28 cellular contexts compared by ENCODE assay signal in the genomic region with DNA sequence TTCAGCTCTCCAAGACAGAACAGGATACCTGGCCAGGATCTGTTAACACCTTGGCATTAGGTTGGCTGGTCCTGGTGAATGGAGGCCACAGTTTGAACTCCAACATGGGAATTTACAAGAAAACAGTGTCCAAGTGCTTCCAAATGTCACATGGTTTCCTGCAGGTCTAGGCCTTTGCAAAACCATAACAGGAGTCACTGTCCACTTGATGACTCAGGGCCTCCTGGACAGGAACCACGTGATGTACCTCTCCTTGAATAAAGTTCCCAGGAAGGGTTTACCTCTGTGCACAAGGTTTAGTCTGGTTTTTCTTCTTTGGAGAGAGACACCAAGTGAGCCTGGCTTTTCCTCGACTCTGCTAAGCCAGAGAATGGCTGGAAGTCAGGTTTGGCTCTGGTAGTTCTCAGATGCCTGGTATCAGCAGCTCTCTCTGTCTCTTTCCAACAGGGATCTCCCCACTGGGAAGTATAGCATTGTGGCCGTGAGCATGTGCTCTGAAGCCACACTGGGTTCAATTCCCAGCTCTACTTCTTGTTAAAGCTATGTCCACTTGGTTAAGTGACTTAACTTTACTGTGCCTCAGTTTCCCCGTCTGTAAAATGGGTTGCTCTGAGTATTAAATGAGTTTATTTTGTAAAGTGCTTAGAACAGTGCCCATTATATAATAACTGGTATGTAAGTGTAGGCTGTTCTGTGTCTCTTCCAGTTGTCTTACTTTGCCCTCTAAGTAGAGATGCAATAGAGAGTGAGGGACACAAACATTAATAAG. TPM values are rescaled to one million over a fixed set of nuclear protein-coding genes. Genes with fewer than 3 reads are reported as not detected.
DNase-seq lines count a peak whose midpoint lies in the region; ATAC-seq and TF ChIP-seq lines count a peak whose summit lies in the region.
"Had no signal": no experiment of that assay in that cellular context is flagged by ENCODE, and none has a peak within 500 bp of the region (broad histone marks: within the 10 kb centered on the region; RNA-seq: fewer than 3 reads in every experiment).

No MANE protein-coding gene starts in this region.

- in situ Hi-C loops in IMR-90 (cut with MboI; ENCODE audit: low sequenced_read_pairs) (loop anchor here (5.0 kb wide), 1 partner anchor 44 kb away; a partner anchor contains a TSS), brain microvascular endothelial cell (cut with HindIII; ENCODE audit: low pct_ligation_motif_present, low sequenced_read_pairs) (no loop called here)

- no peak for TF ChIP-seq RAD21 in IMR-90 (IDR thresholded peaks at IDR 0.05; ENCODE audit: low read length)

- H3K56ac ChIP-seq in IMR-90 (ENCODE audit: extremely low read depth, insufficient read depth, low read length): no peak overlapping the region

- no peaks in the 10 kb centered on the region for H3K9me2 ChIP-seq in GM23338 (ENCODE audit: insufficient read depth)

- TF ChIP-seq CTCF in Calu3 (IDR thresholded peaks at IDR 0.05; ENCODE audit: unreplicated experiment) (no peak), IMR-90 (conservative IDR thresholded peaks at IDR 0.05; ENCODE audit: low read depth, low read length) (no peak), brain microvascular endothelial cell (IDR thresholded peaks at IDR 0.05; ENCODE audit: low read depth, low read length, missing control alignments) (no peak), GM23338 (conservative IDR thresholded peaks at IDR 0.05; ENCODE audit: low read depth in 2 of 2) (no peak), mesothelial cell of epicardium (IDR thresholded peaks at IDR 0.05; ENCODE audit: unreplicated experiment) (no peak)

- H2BK120ac ChIP-seq in IMR-90 (ENCODE audit: low read depth, low read length): no peak overlapping the region

- H3K4me2 ChIP-seq in IMR-90 (ENCODE audit: low read depth, low read length) (no peak overlapping the region), GM23338 (no peak overlapping the region)

- no peak overlapping the region for H3K23ac ChIP-seq in IMR-90 (ENCODE audit: low read depth, low read length)

- H3K4me3 Mint-ChIP-seq in Calu3 (ENCODE audit: low read depth, unreplicated experiment): no peak overlapping the region
- H3K4me3 Mint-ChIP-seq in GM23338: no peak overlapping the region
- no peak overlapping the region for H3K4me3 Mint-ChIP-seq in mesothelial cell of epicardium

- ATAC-seq in IMR-90 (ENCODE audit: low read depth) (no peak), GM23338 (no peak)
- ATAC-seq in activated CD4-positive, CD25-positive, alpha-beta regulatory T cell treated with anti-CD3 and anti-CD28 coated beads, Interleukin-2, amount 50 U/mL, for 24 hours: no peak
- ATAC-seq: gastroesophageal sphincter; right cardiac atrium; stimulated activated naive CD8-positive, alpha-beta T cell treated with anti-CD3 and anti-CD28 coated beads, Interleukin-15, Interleukin-2, amounts not matched to agents 100 U/mL and 50 U/mL, for 24 hours had no signal

- POLR2A ChIA-PET in IMR-90 (lab: Charles Lee; ENCODE audit: unreplicated experiment): no interaction called here

- BruUV-seq in Calu3 (replicated peaks; lab: Mats Ljungman, UMichigan) (no TSS peak), IMR-90 (replicated peaks; lab: Mats Ljungman, UMichigan) (no TSS peak)

- no peaks in the 10 kb centered on the region for H3K79me2 ChIP-seq in GM23338 (replicated peaks; ENCODE audit: insufficient read depth)

- H3K27ac Mint-ChIP-seq in Calu3 (ENCODE audit: unreplicated experiment) (no peak overlapping the region), GM23338 (no peak overlapping the region), mesothelial cell of epicardium (no peak overlapping the region)

- no peaks in the 10 kb centered on the region for H3K79me1 ChIP-seq in IMR-90 (ENCODE audit: low read depth in 1 of 2, low read length in 2 of 2)

- H2AFZ ChIP-seq in IMR-90 (replicated peaks; ENCODE audit: low read length, poor library complexity): peak overlapping the region; percentile 29
- no peak overlapping the region for H2AFZ ChIP-seq in GM23338

- no peak overlapping the region for H4K91ac ChIP-seq in IMR-90 (ENCODE audit: insufficient read depth, low read depth, low read length)

- DNase-seq in Calu3: peak; percentile 42
- DNase-seq in IMR-90: peak; percentile 42
- DNase-seq in brain microvascular endothelial cell: peak; percentile 23
- DNase-seq in glomerular visceral epithelial cell (ENCODE audit: extremely low spot score): peak; percentile 62
- DNase-seq in GM23338 (ENCODE audit: low spot score): no peak
- DNase-seq in mesothelial cell of epicardium (ENCODE audit: low spot score in 2 of 2, unreplicated experiment in 2 of 2): no peak
- no peak for DNase-seq in SIG-M5 (lab: John Stamatoyannopoulos, UW)
- DNase-seq: ACHN; activated CD4-positive, alpha-beta T cell treated with anti-CD3 and anti-CD28 coated beads for 1 hour; activated CD8-positive, alpha-beta memory T cell treated with anti-CD3 and anti-CD28 coated beads, Interleukin-2, amount 50 U/mL, for 48 hours; activated gamma-delta T cell; cerebellar nuclear complex; GOT3; KG1; left ventricle myocardium inferior; NCI-H1092 treated with DMSO at 0.1 percent for 48 hours; NCI-H2081; NCI-H510A; nucleus accumbens; right cardiac atrium; SJCRH30; stimulated activated naive CD8-positive, alpha-beta T cell treated with anti-CD3 and anti-CD28 coated beads, Interleukin-15, Interleukin-2, amounts not matched to agents 100 U/mL and 50 U/mL, for 24 hours; T1000 had no signal

- H2AK9ac ChIP-seq in IMR-90 (replicated peaks; ENCODE audit: low read depth, low read length, poor library complexity): no peak overlapping the region

- H4K20me1 ChIP-seq in IMR-90 (ENCODE audit: insufficient read depth, low read length) (no peaks in the 10 kb centered on the region; the same call in 1 of the 2 replicates), GM23338 (replicated peaks; ENCODE audit: insufficient read depth) (no peaks in the 10 kb centered on the region)

- no peak overlapping the region for H3K27ac ChIP-seq in IMR-90 (ENCODE audit: insufficient read depth, low read length)
- H3K27ac ChIP-seq in brain microvascular endothelial cell: no peak overlapping the region
- no peak overlapping the region for H3K27ac ChIP-seq in GM23338 (ENCODE audit: low read depth)
- H3K27ac ChIP-seq: C4-2B, gastroesophageal sphincter, left ventricle myocardium inferior, SJCRH30, upper lobe of left lung had no signal

- H3K4me1 ChIP-seq in IMR-90 (ENCODE audit: control insufficient read depth, insufficient read depth, low read length) (peaks cover 8% of the 10 kb centered on the region), GM23338 (ENCODE audit: insufficient read depth) (peaks cover 17% of the 10 kb centered on the region)

- peaks cover 8% of the 10 kb centered on the region for H3K9me3 Mint-ChIP-seq in Calu3 (ENCODE audit: low read depth, unreplicated experiment)
- H3K9me3 Mint-ChIP-seq in GM23338: peaks cover 40% of the 10 kb centered on the region
- H3K9me3 Mint-ChIP-seq in mesothelial cell of epicardium: peaks cover 20% of the 10 kb centered on the region

- peaks cover 5% of the 10 kb centered on the region for H3K9me3 ChIP-seq in IMR-90 (ENCODE audit: control insufficient read depth, insufficient read depth, low read length)
- H3K9me3 ChIP-seq: adrenal gland had no signal

- H4K5ac ChIP-seq in IMR-90 (ENCODE audit: low read depth, low read length): no peak overlapping the region

- H3K14ac ChIP-seq in IMR-90 (replicated peaks; ENCODE audit: low read depth, low read length): no peak overlapping the region

- H3K4me1 Mint-ChIP-seq in Calu3 (ENCODE audit: low read depth, unreplicated experiment) (peaks cover 53% of the 10 kb centered on the region), GM23338 (peaks cover 20% of the 10 kb centered on the region), mesothelial cell of epicardium (peaks cover 26% of the 10 kb centered on the region)

- no peak overlapping the region for H2BK20ac ChIP-seq in IMR-90 (ENCODE audit: low read depth, low read length)

- H3K4ac ChIP-seq in IMR-90 (ENCODE audit: low read depth, low read length): no peak overlapping the region

- H3K27me3 Mint-ChIP-seq in Calu3 (ENCODE audit: unreplicated experiment) (no peaks in the 10 kb centered on the region), GM23338 (ENCODE audit: insufficient read depth, low read depth, poor library complexity) (peaks cover 11% of the 10 kb centered on the region), mesothelial cell of epicardium (ENCODE audit: low read depth) (no peaks in the 10 kb centered on the region)

- CTCF ChIA-PET in Calu3 (lab: Charles Lee) (interaction anchor here (1.3 kb wide), 1 partner anchor 69 kb away, joined by 4 read pairs; no protein-coding TSS in a partner anchor), IMR-90 (lab: Yijun Ruan, JAX) (no interaction called here)

- dilution Hi-C loops in IMR-90 (cut with HindIII; ENCODE audit: low sequenced_read_pairs, unreplicated experiment): no loop called here

- intact Hi-C loops in Calu3 (cut with micrococcal nuclease; ENCODE audit: unreplicated experiment) (no loop called here), IMR-90 (cut with micrococcal nuclease) (no loop called here)

- H3K9me1 ChIP-seq in IMR-90 (ENCODE audit: insufficient read depth, low read length): 0 out of 2 replicates have a peak, but pooled peaks cover 5% of the 10 kb centered on the region

- H3K27me3 ChIP-seq in IMR-90 (ENCODE audit: control insufficient read depth, insufficient read depth, low read length): no peaks in the 10 kb centered on the region
- H3K27me3 ChIP-seq in brain microvascular endothelial cell (replicated peaks): no peaks in the 10 kb centered on the region
- H3K27me3 ChIP-seq in GM23338 (ENCODE audit: insufficient read depth): no peaks in the 10 kb centered on the region
- H3K27me3 ChIP-seq: adrenal gland, gastroesophageal sphincter, SJCRH30, upper lobe of left lung had no signal

- no peak overlapping the region for H2AK5ac ChIP-seq in IMR-90 (ENCODE audit: low read depth, low read length)

- no peak overlapping the region for H4K8ac ChIP-seq in IMR-90 (ENCODE audit: low read depth in 2 of 2, low read length in 2 of 2)

- no peak overlapping the region for H3K9ac ChIP-seq in IMR-90 (ENCODE audit: low read depth, low read length)

- H3K4me3 ChIP-seq in IMR-90 (ENCODE audit: insufficient read depth, low read depth, low read length) (no peak overlapping the region), brain microvascular endothelial cell (ENCODE audit: low read depth, low read length) (no peak overlapping the region), GM23338 (no peak overlapping the region)
- H3K4me3 ChIP-seq: adrenal gland, gastroesophageal sphincter, left ventricle myocardium inferior, SJCRH30, upper lobe of left lung had no signal

- no peaks in the 10 kb centered on the region for H3F3A ChIP-seq in GM23338 (replicated peaks; ENCODE audit: low read depth)

- no peak overlapping the region for H3K18ac ChIP-seq in IMR-90 (ENCODE audit: low read depth, low read length)

- H3K36me3 ChIP-seq in IMR-90 (ENCODE audit: control insufficient read depth, insufficient read depth, low read length): no peaks in the 10 kb centered on the region
- no peaks in the 10 kb centered on the region for H3K36me3 ChIP-seq in brain microvascular endothelial cell (replicated peaks)
- no peaks in the 10 kb centered on the region; the same call in 1 of the 2 replicates for H3K36me3 ChIP-seq in GM23338 (ENCODE audit: insufficient read depth)
- H3K36me3 ChIP-seq: adrenal gland, gastroesophageal sphincter, left ventricle myocardium inferior, SJCRH30, upper lobe of left lung had no signal

- WGBS in IMR-90 (ENCODE audit: extremely low coverage in 2 of 2, insufficient read length in 1 of 2), 2 experiments: 100% methylated on average over 1 of the region's 4 CpGs; no CpG with 5 or more reads in 1 of the 2 experiments

- H2BK5ac ChIP-seq in IMR-90 (ENCODE audit: low read depth, low read length, poor library complexity, severe bottlenecking): no peak overlapping the region

- TF ChIP-seq POLR2A in IMR-90 (IDR thresholded peaks at IDR 0.05; ENCODE audit: low read depth, low read length): no peak

- H3K36me3 Mint-ChIP-seq in Calu3 (ENCODE audit: insufficient read depth, unreplicated experiment): no peaks in the 10 kb centered on the region
- peaks cover 30% of the 10 kb centered on the region for H3K36me3 Mint-ChIP-seq in GM23338 (ENCODE audit: low read depth)
- no peaks in the 10 kb centered on the region for H3K36me3 Mint-ChIP-seq in mesothelial cell of epicardium

- no peak overlapping the region for H2BK15ac ChIP-seq in IMR-90 (ENCODE audit: low read depth, low read length)

RNA-seq across cellular contexts. Expression of a gene that starts 27.3 kb away (rescaled TPM):
- total RNA-seq in Calu3 (2022): 0.45 TPM in 1 of 2 replicates, not detected in the other
- not detected in 2 replicates for total RNA-seq in IMR-90 (2012; rRNA removed)
- 0.10 TPM in 1 of 2 replicates, not detected in the other for polyA plus RNA-seq in IMR-90 (2012; rRNA removed)
- not detected in 2 replicates for polyA plus RNA-seq in IMR-90 (2012; cell fraction: cytosol; rRNA removed)
- 0.11 TPM in 1 of 2 replicates, not detected in the other for polyA plus RNA-seq in IMR-90 (2012; cell fraction: nucleus; rRNA removed; ENCODE audit: low replicate concordance)
- total RNA-seq in GM23338 (2014; rRNA removed; shearing (Covaris generic)): 1.7 and 2.0 TPM in 2 replicates
- 1.8 and 3.6 TPM in 2 replicates for polyA plus RNA-seq in GM23338 (2016; fragmentation: Nextera tagmentation; extraction: Ambion mirVana)
- 0.31 to 0.47 TPM (median 0.34 TPM) in 3 replicates for total RNA-seq in mesothelial cell of epicardium
- total RNA-seq: left ventricle myocardium inferior, right cardiac atrium, SJCRH30 had no signal

RNA-seq across cellular contexts. Expression of a gene that starts 45.6 kb away (rescaled TPM):
- not detected in 2 replicates for total RNA-seq in Calu3 (2022)
- not detected in 2 replicates for total RNA-seq in IMR-90 (2012; rRNA removed)
- not detected in 2 replicates for polyA plus RNA-seq in IMR-90 (2012; rRNA removed)
- not detected in 2 replicates for polyA plus RNA-seq in IMR-90 (2012; cell fraction: cytosol; rRNA removed)
- polyA plus RNA-seq in IMR-90 (2012; cell fraction: nucleus; rRNA removed; ENCODE audit: low replicate concordance): not detected in 2 replicates
- total RNA-seq in GM23338 (2014; rRNA removed; shearing (Covaris generic)): 0.47 and 1.4 TPM in 2 replicates
- polyA plus RNA-seq in GM23338 (2016; fragmentation: Nextera tagmentation; extraction: Ambion mirVana): 0.50 and 0.55 TPM in 2 replicates
- total RNA-seq in mesothelial cell of epicardium: 0.05 to 0.09 TPM (median 0.09 TPM) in 3 replicates
- total RNA-seq: adrenal gland, gastroesophageal sphincter, left ventricle myocardium inferior, right cardiac atrium, SJCRH30 had no signal
- polyA plus RNA-seq: right cardiac atrium had no signal

Comparison
In these comparisons a context has a peak if more than half of its experiments do, and no peak if none do; other contexts are left out.
1. DNase-seq: peak in Calu3 (single experiment), IMR-90 (single experiment), brain microvascular endothelial cell (single experiment) and glomerular visceral epithelial cell (single experiment); none in GM23338 (single experiment), mesothelial cell of epicardium (0 of 2) and SIG-M5 (single experiment).